In the genomic region with DNA sequence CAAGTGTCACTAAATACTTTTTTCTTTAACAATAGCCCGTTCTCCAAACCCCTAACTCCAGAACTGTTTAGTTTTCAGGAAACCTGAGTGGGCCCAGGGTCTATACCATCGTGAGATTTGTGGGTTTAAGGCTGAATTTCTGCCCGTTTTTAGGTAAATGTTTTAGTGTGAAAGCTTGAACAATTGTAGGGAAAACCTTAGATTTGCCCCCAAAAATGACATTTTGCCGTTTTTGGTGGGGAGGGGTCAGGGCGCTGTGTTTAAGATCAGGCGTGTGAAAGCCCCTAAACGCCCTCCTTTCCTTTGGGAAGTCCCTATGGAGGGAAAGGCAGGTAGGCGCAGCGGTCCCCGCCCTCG, we compare ENCODE assay signal across 8 cellular contexts. TPM values are rescaled to one million over a fixed set of nuclear protein-coding genes. Genes with fewer than 3 reads are reported as not detected.
DNase-seq lines count a peak whose midpoint lies in the region; ATAC-seq and TF ChIP-seq lines count a peak whose summit lies in the region.

No MANE protein-coding gene starts in this region.

- peak overlapping the region; percentile 85 for H3K4me3 Mint-ChIP-seq in Caco-2 (ENCODE audit: unreplicated experiment)

- H3K79me2 ChIP-seq in neural cell (replicated peaks; ENCODE audit: insufficient read depth, low read length) = peaks cover 44% of the 10 kb centered on the region

- H3K9me2 ChIP-seq in neural cell (ENCODE audit: insufficient read depth, low read length) = no peaks in the 10 kb centered on the region

- peak overlapping the region; percentile 92 for H3K4me2 ChIP-seq in neural cell (ENCODE audit: low read length)

- H3K27me3 ChIP-seq in Caco-2 (replicated peaks; ENCODE audit: control insufficient read depth, insufficient read depth, low read length) (no peaks in the 10 kb centered on the region), neural cell (ENCODE audit: insufficient read depth, low read depth, low read length) (no peaks in the 10 kb centered on the region)

- no peak for ATAC-seq in HG02973 (IDR thresholded peaks at IDR 0.05; ENCODE audit: unreplicated experiment)
- no peak for ATAC-seq in GM19467 (IDR thresholded peaks at IDR 0.05; ENCODE audit: unreplicated experiment)

- DNase-seq in Caco-2 = no peak
- peak; percentile 10 for DNase-seq in HT-29 (ENCODE audit: low spot score)
- no peak for DNase-seq in choroid plexus epithelial cell (ENCODE audit: low read depth)
- no peak for DNase-seq in NCI-H1048 (lab: John Stamatoyannopoulos, UW)
- DNase-seq in NK-92 (lab: John Stamatoyannopoulos, UW; ENCODE audit: unreplicated experiment) = no peak

- CTCF ChIA-PET in Caco-2 (lab: Charles Lee) = no interaction called here

- H3K9me3 ChIP-seq in Caco-2 = no peaks in the 10 kb centered on the region
- H3K9me3 ChIP-seq in neural cell (ENCODE audit: low read length) = no peaks in the 10 kb centered on the region

- no TSS peak for BruUV-seq in Caco-2 (replicated peaks; lab: Mats Ljungman, UMichigan)

- H4K20me1 ChIP-seq in neural cell (ENCODE audit: insufficient read depth) = no peaks in the 10 kb centered on the region

- H3K4me3 ChIP-seq in Caco-2 (ENCODE audit: low read depth, low read length) = peak overlapping the region; percentile 1
- H3K4me3 ChIP-seq in choroid plexus epithelial cell (ENCODE audit: low read depth, low read length) = peak overlapping the region; percentile 93
- H3K4me3 ChIP-seq in neural cell (ENCODE audit: low read length) = peak overlapping the region; percentile 96

- no peaks in the 10 kb centered on the region for H3K36me3 ChIP-seq in Caco-2 (ENCODE audit: control insufficient read depth, insufficient read depth, low read length)
- no peaks in the 10 kb centered on the region for H3K36me3 ChIP-seq in neural cell (ENCODE audit: insufficient read depth, low read length)

- no peak overlapping the region for H3K27ac ChIP-seq in neural cell (ENCODE audit: low read length)

- H3K9ac ChIP-seq in neural cell (ENCODE audit: low read length) = peak overlapping the region; percentile 88

- H3K9me3 Mint-ChIP-seq in Caco-2 (ENCODE audit: unreplicated experiment) = no peaks in the 10 kb centered on the region

- no peak for TF ChIP-seq RAD21 in neural cell (conservative IDR thresholded peaks at IDR 0.05)

- H3K36me3 Mint-ChIP-seq in Caco-2 (ENCODE audit: insufficient read depth, unreplicated experiment) = peaks cover 13% of the 10 kb centered on the region

- H3K27me3 Mint-ChIP-seq in Caco-2 (ENCODE audit: insufficient read depth, unreplicated experiment) = no peaks in the 10 kb centered on the region

- no peak for TF ChIP-seq EP300 in neural cell (conservative IDR thresholded peaks at IDR 0.05; ENCODE audit: poor library complexity, severe bottlenecking)

- H2AFZ ChIP-seq in neural cell (ENCODE audit: low read depth, low read length) = peak overlapping the region; percentile 94

- peak overlapping the region; percentile 87 for H3K27ac Mint-ChIP-seq in Caco-2 (ENCODE audit: unreplicated experiment)

- no peaks in the 10 kb centered on the region for H3K4me1 ChIP-seq in Caco-2

- POLR2A ChIA-PET in Caco-2 (lab: Charles Lee) = no interaction called here

- no peak for TF ChIP-seq CTCF in Caco-2 (IDR thresholded peaks at IDR 0.05; ENCODE audit: insufficient read depth in 1 of 2, low read depth in 1 of 2, low read length in 1 of 2, severe bottlenecking in 1 of 2, unreplicated experiment in 1 of 2)
- TF ChIP-seq CTCF in choroid plexus epithelial cell (conservative IDR thresholded peaks at IDR 0.05; ENCODE audit: low read depth, low read length) = no peak
- TF ChIP-seq CTCF in neural cell (IDR thresholded peaks at IDR 0.05; ENCODE audit: poor library complexity, severe bottlenecking) = no peak

- intact Hi-C loops in Caco-2 (cut with micrococcal nuclease; ENCODE audit: unreplicated experiment) = loop anchor here (5.0 kb wide), 1 partner anchor 121 kb away; a partner anchor contains a TSS

- peaks cover 17% of the 10 kb centered on the region for H3K4me1 Mint-ChIP-seq in Caco-2 (ENCODE audit: low read depth, unreplicated experiment)

- H3F3A ChIP-seq in neural cell (ENCODE audit: insufficient read depth, low read length, poor library complexity, severe bottlenecking) = no peaks in the 10 kb centered on the region

TF ChIP-seq in neural cell, 6 proteins besides CTCF, POLR2A, EP300 and RAD21:
- TF ChIP-seq, protein P1, sequence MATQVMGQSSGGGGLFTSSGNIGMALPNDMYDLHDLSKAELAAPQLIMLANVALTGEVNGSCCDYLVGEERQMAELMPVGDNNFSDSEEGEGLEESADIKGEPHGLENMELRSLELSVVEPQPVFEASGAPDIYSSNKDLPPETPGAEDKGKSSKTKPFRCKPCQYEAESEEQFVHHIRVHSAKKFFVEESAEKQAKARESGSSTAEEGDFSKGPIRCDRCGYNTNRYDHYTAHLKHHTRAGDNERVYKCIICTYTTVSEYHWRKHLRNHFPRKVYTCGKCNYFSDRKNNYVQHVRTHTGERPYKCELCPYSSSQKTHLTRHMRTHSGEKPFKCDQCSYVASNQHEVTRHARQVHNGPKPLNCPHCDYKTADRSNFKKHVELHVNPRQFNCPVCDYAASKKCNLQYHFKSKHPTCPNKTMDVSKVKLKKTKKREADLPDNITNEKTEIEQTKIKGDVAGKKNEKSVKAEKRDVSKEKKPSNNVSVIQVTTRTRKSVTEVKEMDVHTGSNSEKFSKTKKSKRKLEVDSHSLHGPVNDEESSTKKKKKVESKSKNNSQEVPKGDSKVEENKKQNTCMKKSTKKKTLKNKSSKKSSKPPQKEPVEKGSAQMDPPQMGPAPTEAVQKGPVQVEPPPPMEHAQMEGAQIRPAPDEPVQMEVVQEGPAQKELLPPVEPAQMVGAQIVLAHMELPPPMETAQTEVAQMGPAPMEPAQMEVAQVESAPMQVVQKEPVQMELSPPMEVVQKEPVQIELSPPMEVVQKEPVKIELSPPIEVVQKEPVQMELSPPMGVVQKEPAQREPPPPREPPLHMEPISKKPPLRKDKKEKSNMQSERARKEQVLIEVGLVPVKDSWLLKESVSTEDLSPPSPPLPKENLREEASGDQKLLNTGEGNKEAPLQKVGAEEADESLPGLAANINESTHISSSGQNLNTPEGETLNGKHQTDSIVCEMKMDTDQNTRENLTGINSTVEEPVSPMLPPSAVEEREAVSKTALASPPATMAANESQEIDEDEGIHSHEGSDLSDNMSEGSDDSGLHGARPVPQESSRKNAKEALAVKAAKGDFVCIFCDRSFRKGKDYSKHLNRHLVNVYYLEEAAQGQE (IDR thresholded peaks at IDR 0.05; ENCODE audit: borderline replicate concordance) = no peak
- TF ChIP-seq POLR2AphosphoS5 (IDR thresholded peaks at IDR 0.05) = no peak
- TF ChIP-seq SMC3 (conservative IDR thresholded peaks at IDR 0.05; ENCODE audit: poor library complexity) = no peak
- TF ChIP-seq EZH2 (IDR thresholded peaks at IDR 0.05; ENCODE audit: borderline replicate concordance, insufficient read depth, low read length, poor library complexity, severe bottlenecking) = no peak
- no peak for TF ChIP-seq TAF1 (IDR thresholded peaks at IDR 0.05; ENCODE audit: low read depth)
- no peak for TF ChIP-seq MXI1 (conservative IDR thresholded peaks at IDR 0.05; ENCODE audit: poor library complexity, severe bottlenecking)

RNA-seq across cellular contexts. Expression of a gene that starts 0.3 kb away (rescaled TPM):
- 22.3 and 30.0 TPM in 2 replicates for total RNA-seq in Caco-2 (2022)
- total RNA-seq in HT-29 (2014; rRNA removed; shearing (Covaris generic)) = 7.6 and 9.8 TPM in 2 replicates
- polyA plus RNA-seq in neural cell = 137 and 138 TPM in 2 replicates
- 72.1 and 89.8 TPM in 2 replicates for polyA minus RNA-seq in neural cell

RNA-seq across cellular contexts. Expression of a gene that starts 50.7 kb away (rescaled TPM):
- 94.2 and 94.8 TPM in 2 replicates for total RNA-seq in Caco-2 (2022)
- 13.4 and 15.8 TPM in 2 replicates for total RNA-seq in HT-29 (2014; rRNA removed; shearing (Covaris generic))
- 157 and 189 TPM in 2 replicates for polyA plus RNA-seq in neural cell
- 66.0 and 86.7 TPM in 2 replicates for polyA minus RNA-seq in neural cell

RNA-seq across cellular contexts. Expression of a gene that starts 52.1 kb away (rescaled TPM):
- total RNA-seq in Caco-2 (2022) = 13.1 and 16.1 TPM in 2 replicates
- total RNA-seq in HT-29 (2014; rRNA removed; shearing (Covaris generic)) = 4.4 and 4.5 TPM in 2 replicates
- polyA plus RNA-seq in neural cell = 5.0 and 7.1 TPM in 2 replicates
- polyA minus RNA-seq in neural cell = 21.8 and 24.1 TPM in 2 replicates

Comparison
In these comparisons a context has a peak if more than half of its experiments do, and no peak if none do; other contexts are left out.
1. H3K4me3 ChIP-seq: peak in every context shown above with its lines; median percentile 96 in neural cell; 93 in choroid plexus epithelial cell; 1 in Caco-2.